In genomic region chr1:236561976-236562375, GRCh38 we compare ENCODE assay signal across 16 cellular contexts. TPM values are rescaled to one million over a fixed set of nuclear protein-coding genes. Genes with fewer than 3 reads are reported as not detected.
DNase-seq lines count a peak whose midpoint lies in the region; ATAC-seq and TF ChIP-seq lines count a peak whose summit lies in the region.
"Had no signal": no experiment of that assay in that cellular context is flagged by ENCODE, and none has a peak within 500 bp of the region (broad histone marks: within the 10 kb centered on the region; RNA-seq: fewer than 3 reads in every experiment).

No MANE protein-coding gene starts in this region.

- H3K4me3 ChIP-seq in CD4-positive, CD25-positive, alpha-beta regulatory T cell (ENCODE audit: low read depth, low read length) = no peak overlapping the region
- H3K4me3 ChIP-seq in SK-N-SH (ENCODE audit: low read depth in 2 of 2, low read length in 1 of 2) = no peak overlapping the region
- no peak overlapping the region for H3K4me3 ChIP-seq in endodermal cell (ENCODE audit: low read length)
- H3K4me3 ChIP-seq in right lobe of liver = no peak overlapping the region
- H3K4me3 ChIP-seq in Karpas-422 (ENCODE audit: low read length) = no peak overlapping the region
- no peak overlapping the region for H3K4me3 ChIP-seq in prostate gland

- H3K9me2 ChIP-seq in SK-N-SH (no peaks in the 10 kb centered on the region), Karpas-422 (replicated peaks; ENCODE audit: insufficient read depth, low read length) (no peaks in the 10 kb centered on the region)

- H3K4me1 Mint-ChIP-seq in activated CD8-positive, alpha-beta T cell treated with anti-CD3 and anti-CD28 coated beads for 36 hours (ENCODE audit: low read depth) = no peaks in the 10 kb centered on the region
- H3K4me1 Mint-ChIP-seq in activated CD8-positive, alpha-beta T cell treated with anti-CD3 and anti-CD28 coated beads, Interleukin-2, amount 10 ng/mL, durations not matched to agents 7 days and 5 days (ENCODE audit: low read depth) = peaks cover 10% of the 10 kb centered on the region
- H3K4me1 Mint-ChIP-seq in CD4-positive, CD25-positive, alpha-beta regulatory T cell = peaks cover 0 to 6% (median under 1%) of the 10 kb centered on the region in 4 donors
- peaks cover 26% of the 10 kb centered on the region for H3K4me1 Mint-ChIP-seq in endodermal cell

- H4K20me1 ChIP-seq in SK-N-SH (ENCODE audit: insufficient read depth) = no peaks in the 10 kb centered on the region
- no peaks in the 10 kb centered on the region for H4K20me1 ChIP-seq in Karpas-422 (ENCODE audit: insufficient read depth, low read depth, low read length)

- peak in 1 of 2 experiments; percentile 90; a peak in 2 of 4 replicates for TF ChIP-seq EP300 in SK-N-SH (IDR thresholded peaks at IDR 0.05; ENCODE audit: borderline replicate concordance in 1 of 2, low read depth in 1 of 2, low read length in 1 of 2)

- no peaks in the 10 kb centered on the region for H3K27me3 ChIP-seq in CD4-positive, CD25-positive, alpha-beta regulatory T cell (ENCODE audit: control insufficient read depth, insufficient read depth, low read length)
- H3K27me3 ChIP-seq in SK-N-SH (ENCODE audit: insufficient read depth) = no peaks in the 10 kb centered on the region
- no peaks in the 10 kb centered on the region for H3K27me3 ChIP-seq in endodermal cell (ENCODE audit: control insufficient read depth, insufficient read depth, low read length, poor library complexity, severe bottlenecking)
- H3K27me3 ChIP-seq in right lobe of liver = no peaks in the 10 kb centered on the region
- no peaks in the 10 kb centered on the region for H3K27me3 ChIP-seq in Karpas-422 (ENCODE audit: low read length)
- no peaks in the 10 kb centered on the region for H3K27me3 ChIP-seq in prostate gland (replicated peaks; ENCODE audit: insufficient read depth)

- no peak for TF ChIP-seq CTCF in activated CD8-positive, alpha-beta T cell treated with anti-CD3 and anti-CD28 coated beads for 36 hours (IDR thresholded peaks at IDR 0.05)
- no peak for TF ChIP-seq CTCF in SK-N-SH (IDR thresholded peaks at IDR 0.05)
- TF ChIP-seq CTCF in endodermal cell (conservative IDR thresholded peaks at IDR 0.05) = no peak
- no peak for TF ChIP-seq CTCF in right lobe of liver (IDR thresholded peaks at IDR 0.05)
- TF ChIP-seq CTCF in prostate gland (IDR thresholded peaks at IDR 0.05) = no peak

- ATAC-seq in activated CD8-positive, alpha-beta T cell treated with anti-CD3 and anti-CD28 coated beads for 36 hours = no peak
- no peak for ATAC-seq in activated CD8-positive, alpha-beta T cell treated with anti-CD3 and anti-CD28 coated beads, Interleukin-2, amount 10 ng/mL, durations not matched to agents 7 days and 5 days
- no peak for ATAC-seq in CD4-positive, CD25-positive, alpha-beta regulatory T cell (ENCODE audit: low read depth in 2 of 2)
- no peak for ATAC-seq in right lobe of liver
- ATAC-seq: Right ventricle myocardium inferior had no signal

- H3K9me3 Mint-ChIP-seq in activated CD8-positive, alpha-beta T cell treated with anti-CD3 and anti-CD28 coated beads for 36 hours = no peaks in the 10 kb centered on the region
- no peaks in the 10 kb centered on the region for H3K9me3 Mint-ChIP-seq in activated CD8-positive, alpha-beta T cell treated with anti-CD3 and anti-CD28 coated beads, Interleukin-2, amount 10 ng/mL, durations not matched to agents 7 days and 5 days (ENCODE audit: insufficient read depth)
- H3K9me3 Mint-ChIP-seq in CD4-positive, CD25-positive, alpha-beta regulatory T cell = no peaks in the 10 kb centered on the region
- H3K9me3 Mint-ChIP-seq in endodermal cell = no peaks in the 10 kb centered on the region

- TF ChIP-seq POLR2A in right lobe of liver (IDR thresholded peaks at IDR 0.05) (no peak), prostate gland (IDR thresholded peaks at IDR 0.05) (no peak)

- no peaks in the 10 kb centered on the region for H3F3A ChIP-seq in SK-N-SH (replicated peaks; ENCODE audit: insufficient read depth)

- no peaks in the 10 kb centered on the region for H3K79me2 ChIP-seq in SK-N-SH (ENCODE audit: insufficient read depth)
- H3K79me2 ChIP-seq in Karpas-422 (ENCODE audit: low read length) = no peaks in the 10 kb centered on the region

- CTCF ChIA-PET in activated CD8-positive, alpha-beta T cell treated with anti-CD3 and anti-CD28 coated beads for 36 hours (lab: Charles Lee) = no interaction called here
- CTCF ChIA-PET in activated CD8-positive, alpha-beta T cell treated with anti-CD3 and anti-CD28 coated beads, Interleukin-2, amount 10 ng/mL, durations not matched to agents 7 days and 5 days (lab: Charles Lee) = no interaction called here
- CTCF ChIA-PET in SK-N-SH (lab: Yijun Ruan, JAX) = no interaction called here

- DNase-seq in activated CD8-positive, alpha-beta T cell treated with anti-CD3 and anti-CD28 coated beads for 36 hours = no peak
- DNase-seq in activated CD8-positive, alpha-beta T cell treated with anti-CD3 and anti-CD28 coated beads, Interleukin-2, amount 10 ng/mL, durations not matched to agents 7 days and 5 days = no peak
- no peak for DNase-seq in CD4-positive, CD25-positive, alpha-beta regulatory T cell
- DNase-seq in SK-N-SH = peak; percentile 70
- DNase-seq in endodermal cell = no peak
- DNase-seq in right lobe of liver = no peak
- no peak for DNase-seq in Karpas-422
- no peak for DNase-seq in prostate gland (ENCODE audit: low spot score)
- DNase-seq: DMS79 treated with DMSO at 0.1 percent for 48 hours; NCI-H1105; NCI-H2081 treated with DMSO at 0.1 percent for 48 hours; NCI-H446 treated with DMSO at 0.1 percent for 48 hours; NCI-H69; NK-92 treated with Interleukin-12 subunit alpha and Interleukin-12 subunit beta, amount 100 ng/mL, for 24 hours had no signal

- H3K4me3 Mint-ChIP-seq in activated CD8-positive, alpha-beta T cell treated with anti-CD3 and anti-CD28 coated beads for 36 hours = no peak overlapping the region
- H3K4me3 Mint-ChIP-seq in activated CD8-positive, alpha-beta T cell treated with anti-CD3 and anti-CD28 coated beads, Interleukin-2, amount 10 ng/mL, durations not matched to agents 7 days and 5 days = no peak overlapping the region
- H3K4me3 Mint-ChIP-seq in CD4-positive, CD25-positive, alpha-beta regulatory T cell = no peak overlapping the region
- H3K4me3 Mint-ChIP-seq in endodermal cell = no peak overlapping the region

- TF ChIP-seq RAD21 in SK-N-SH (IDR thresholded peaks at IDR 0.05; ENCODE audit: low read length) = no peak

- no peak overlapping the region for H3K27ac ChIP-seq in CD4-positive, CD25-positive, alpha-beta regulatory T cell (ENCODE audit: insufficient read depth, low read length, poor library complexity, severe bottlenecking)
- H3K27ac ChIP-seq in SK-N-SH (ENCODE audit: low read depth in 2 of 2, low read length in 1 of 2) = peak overlapping the region in 1 of 2 experiments; percentile 73; a peak in 1 of 4 replicates
- no peak overlapping the region for H3K27ac ChIP-seq in endodermal cell (ENCODE audit: low read depth, low read length)
- no peak overlapping the region for H3K27ac ChIP-seq in right lobe of liver
- H3K27ac ChIP-seq in Karpas-422 (ENCODE audit: low read length) = no peak overlapping the region
- H3K27ac ChIP-seq in prostate gland = no peak overlapping the region

- H3K27me3 Mint-ChIP-seq in activated CD8-positive, alpha-beta T cell treated with anti-CD3 and anti-CD28 coated beads for 36 hours = no peaks in the 10 kb centered on the region
- no peaks in the 10 kb centered on the region for H3K27me3 Mint-ChIP-seq in activated CD8-positive, alpha-beta T cell treated with anti-CD3 and anti-CD28 coated beads, Interleukin-2, amount 10 ng/mL, durations not matched to agents 7 days and 5 days (ENCODE audit: low read depth)
- no peaks in the 10 kb centered on the region for H3K27me3 Mint-ChIP-seq in CD4-positive, CD25-positive, alpha-beta regulatory T cell
- no peaks in the 10 kb centered on the region for H3K27me3 Mint-ChIP-seq in endodermal cell (ENCODE audit: insufficient read depth)

- H3K36me3 ChIP-seq in CD4-positive, CD25-positive, alpha-beta regulatory T cell (ENCODE audit: control insufficient read depth, insufficient read depth, low read length) = peaks cover 81% of the 10 kb centered on the region
- H3K36me3 ChIP-seq in SK-N-SH (replicated peaks in 1 of 2; ENCODE audit: control insufficient read depth in 1 of 2, insufficient read depth in 2 of 2, low read length in 1 of 2) = peaks cover 77 to 93% of the 10 kb centered on the region in 2 experiments
- peaks cover 74% of the 10 kb centered on the region for H3K36me3 ChIP-seq in endodermal cell (ENCODE audit: control insufficient read depth, insufficient read depth, low read length)
- H3K36me3 ChIP-seq in right lobe of liver = peaks cover 5 to 72% (median 19%) of the 10 kb centered on the region in 4 donors
- peaks cover 51% of the 10 kb centered on the region; the same call in 1 of the 2 replicates for H3K36me3 ChIP-seq in Karpas-422 (ENCODE audit: insufficient read depth, low read length)
- H3K36me3 ChIP-seq in prostate gland = no peaks in the 10 kb centered on the region

- H3K9me3 ChIP-seq in CD4-positive, CD25-positive, alpha-beta regulatory T cell (ENCODE audit: control insufficient read depth in 2 of 2, low read length in 2 of 2) = no peaks in the 10 kb centered on the region
- H3K9me3 ChIP-seq in SK-N-SH (no peaks in the 10 kb centered on the region), endodermal cell (ENCODE audit: control insufficient read depth, low read length) (no peaks in the 10 kb centered on the region), right lobe of liver (no peaks in the 10 kb centered on the region), Karpas-422 (ENCODE audit: low read length) (no peaks in the 10 kb centered on the region), prostate gland (no peaks in the 10 kb centered on the region)

- H3K27ac Mint-ChIP-seq in activated CD8-positive, alpha-beta T cell treated with anti-CD3 and anti-CD28 coated beads for 36 hours = peak overlapping the region; percentile 11
- no peak overlapping the region for H3K27ac Mint-ChIP-seq in activated CD8-positive, alpha-beta T cell treated with anti-CD3 and anti-CD28 coated beads, Interleukin-2, amount 10 ng/mL, durations not matched to agents 7 days and 5 days
- H3K27ac Mint-ChIP-seq in CD4-positive, CD25-positive, alpha-beta regulatory T cell = peak overlapping the region in 2 of 3 donors; percentile 70 to 90
- H3K27ac Mint-ChIP-seq in endodermal cell = peak overlapping the region; percentile 86

- POLR2A ChIA-PET in activated CD8-positive, alpha-beta T cell treated with anti-CD3 and anti-CD28 coated beads for 36 hours (lab: Charles Lee) = no interaction called here
- POLR2A ChIA-PET in activated CD8-positive, alpha-beta T cell treated with anti-CD3 and anti-CD28 coated beads, Interleukin-2, amount 10 ng/mL, durations not matched to agents 7 days and 5 days (lab: Charles Lee) = no interaction called here
- POLR2A ChIA-PET in SK-N-SH (lab: Yijun Ruan, JAX) = no interaction called here

- H3K4me2 ChIP-seq in SK-N-SH = no peak overlapping the region
- no peak overlapping the region for H3K4me2 ChIP-seq in Karpas-422 (ENCODE audit: low read depth, low read length, poor library complexity, severe bottlenecking)

- H3K4me1 ChIP-seq in CD4-positive, CD25-positive, alpha-beta regulatory T cell (ENCODE audit: control insufficient read depth, insufficient read depth, low read length, poor library complexity, severe bottlenecking) = no peaks in the 10 kb centered on the region
- H3K4me1 ChIP-seq in SK-N-SH (ENCODE audit: control insufficient read depth in 1 of 2, insufficient read depth in 2 of 2, low read depth in 1 of 2, low read length in 1 of 2) (peaks cover 0 to 16% of the 10 kb centered on the region in 2 experiments; a peak in 2 of 4 replicates), endodermal cell (ENCODE audit: control insufficient read depth, insufficient read depth, low read length) (peaks cover 5% of the 10 kb centered on the region), right lobe of liver (no peaks in the 10 kb centered on the region), Karpas-422 (ENCODE audit: low read length) (no peaks in the 10 kb centered on the region), prostate gland (replicated peaks) (no peaks in the 10 kb centered on the region)

- 48% methylated on average over 2 of the region's 2 CpGs for WGBS in SK-N-SH (ENCODE audit: low lambda C conversion rate)
- WGBS in endodermal cell (ENCODE audit: insufficient coverage in 1 of 2, insufficient read length in 1 of 2), 2 experiments = 94 to 96% methylated on average over 2 of the region's 2 CpGs
- 63% methylated on average over 2 of the region's 2 CpGs for WGBS in right lobe of liver (ENCODE audit: insufficient coverage, low coverage, low lambda C conversion rate, missing lambda C conversion rate)
- WGBS in prostate gland = 84% methylated on average over 2 of the region's 2 CpGs

- H3K9ac ChIP-seq in SK-N-SH (no peak overlapping the region), endodermal cell (ENCODE audit: extremely low read depth, low read length, poor library complexity, severe bottlenecking) (no peak overlapping the region), Karpas-422 (ENCODE audit: low read length) (no peak overlapping the region)

- peaks cover 55% of the 10 kb centered on the region for H3K36me3 Mint-ChIP-seq in activated CD8-positive, alpha-beta T cell treated with anti-CD3 and anti-CD28 coated beads for 36 hours (ENCODE audit: low read depth)
- peaks cover 62% of the 10 kb centered on the region for H3K36me3 Mint-ChIP-seq in activated CD8-positive, alpha-beta T cell treated with anti-CD3 and anti-CD28 coated beads, Interleukin-2, amount 10 ng/mL, durations not matched to agents 7 days and 5 days (ENCODE audit: low read depth)
- peaks cover 59% of the 10 kb centered on the region for H3K36me3 Mint-ChIP-seq in CD4-positive, CD25-positive, alpha-beta regulatory T cell
- H3K36me3 Mint-ChIP-seq in endodermal cell (ENCODE audit: low read depth) = peaks cover 75% of the 10 kb centered on the region

- intact Hi-C loops in activated CD8-positive, alpha-beta T cell treated with anti-CD3 and anti-CD28 coated beads for 36 hours (cut with micrococcal nuclease) = no loop called here
- intact Hi-C loops in right lobe of liver (cut with DNase I) = no loop called here
- intact Hi-C loops in prostate gland (cut with DNase I) = no loop called here

- H2AFZ ChIP-seq in SK-N-SH (ENCODE audit: low read depth) (no peak overlapping the region), Karpas-422 (ENCODE audit: low read length) (no peak overlapping the region)

RNA-seq across cellular contexts. Expression of gene LGALS8, which starts 38.2 kb away (rescaled TPM):
- total RNA-seq in activated CD8-positive, alpha-beta T cell treated with anti-CD3 and anti-CD28 coated beads for 36 hours = 10 to 100 TPM; 87.3 to 89.3 TPM
- total RNA-seq in activated CD8-positive, alpha-beta T cell treated with anti-CD3 and anti-CD28 coated beads, Interleukin-2, amount 10 ng/mL, durations not matched to agents 7 days and 5 days = 10 to 100 TPM; 75.5 to 77.8 TPM
- 183 TPM for total RNA-seq in CD4-positive, CD25-positive, alpha-beta regulatory T cell
- 10 to 100 TPM; 53.3 to 70.7 (median 60.1) TPM for polyA plus RNA-seq in CD4-positive, CD25-positive, alpha-beta regulatory T cell
- 18.9 and 30.3 TPM in 2 replicates for polyA plus RNA-seq in SK-N-SH (2012; rRNA removed)
- 18.4 and 19.8 TPM in 2 replicates for polyA plus RNA-seq in SK-N-SH (2012; cell fraction: cytosol; rRNA removed)
- polyA plus RNA-seq in SK-N-SH (2012; cell fraction: nucleus; rRNA removed) = 74.2 and 96.2 TPM in 2 replicates
- total RNA-seq in endodermal cell (10 to 100 TPM; 11.4 to 15.0 TPM), right lobe of liver (10 to 100 TPM; 30.4 to 69.3 (median 42.3) TPM), prostate gland (100 to 1,000 TPM in 1 of 2 donors, 10 to 100 TPM in 1; 86.0 to 119 TPM)
- polyA plus RNA-seq in endodermal cell (2013, experiment 1 of 2) = 18.1 TPM
- polyA plus RNA-seq in endodermal cell (2013, experiment 2 of 2) = 13.2 TPM
- total RNA-seq in Karpas-422 (2014; rRNA removed; shearing (Covaris generic); ENCODE audit: low replicate concordance) = 7.9 and 21.4 TPM in 2 replicates
- total RNA-seq: OCI-LY7 had no signal

RNA-seq across cellular contexts. Expression of gene HEATR1, which starts 42.3 kb away (rescaled TPM):
- 10 to 100 TPM; 80.9 to 81.7 TPM for total RNA-seq in activated CD8-positive, alpha-beta T cell treated with anti-CD3 and anti-CD28 coated beads for 36 hours
- total RNA-seq in activated CD8-positive, alpha-beta T cell treated with anti-CD3 and anti-CD28 coated beads, Interleukin-2, amount 10 ng/mL, durations not matched to agents 7 days and 5 days = 10 to 100 TPM; 41.1 to 45.9 TPM
- 54.2 TPM for total RNA-seq in CD4-positive, CD25-positive, alpha-beta regulatory T cell
- 10 to 100 TPM; 10.2 to 13.5 (median 12.5) TPM for polyA plus RNA-seq in CD4-positive, CD25-positive, alpha-beta regulatory T cell
- 10.6 and 15.2 TPM in 2 replicates for polyA plus RNA-seq in SK-N-SH (2012; rRNA removed)
- 10.1 and 10.2 TPM in 2 replicates for polyA plus RNA-seq in SK-N-SH (2012; cell fraction: cytosol; rRNA removed)
- polyA plus RNA-seq in SK-N-SH (2012; cell fraction: nucleus; rRNA removed) = 20.2 and 39.4 TPM in 2 replicates
- total RNA-seq in endodermal cell = 10 to 100 TPM; 51.8 to 65.4 TPM
- 27.7 TPM for polyA plus RNA-seq in endodermal cell (2013, experiment 1 of 2)
- 26.7 TPM for polyA plus RNA-seq in endodermal cell (2013, experiment 2 of 2)
- total RNA-seq in right lobe of liver = 10 to 100 TPM in 5 of 6 experiments, 1 to 10 TPM in 1; 7.0 to 14.1 (median 12.4) TPM
- 29.6 and 53.6 TPM in 2 replicates for total RNA-seq in Karpas-422 (2014; rRNA removed; shearing (Covaris generic); ENCODE audit: low replicate concordance)
- total RNA-seq in prostate gland = 10 to 100 TPM; 14.1 to 40.7 TPM
